Comparison of ENCODE assay signal across 1 cellular context in the genomic region with DNA sequence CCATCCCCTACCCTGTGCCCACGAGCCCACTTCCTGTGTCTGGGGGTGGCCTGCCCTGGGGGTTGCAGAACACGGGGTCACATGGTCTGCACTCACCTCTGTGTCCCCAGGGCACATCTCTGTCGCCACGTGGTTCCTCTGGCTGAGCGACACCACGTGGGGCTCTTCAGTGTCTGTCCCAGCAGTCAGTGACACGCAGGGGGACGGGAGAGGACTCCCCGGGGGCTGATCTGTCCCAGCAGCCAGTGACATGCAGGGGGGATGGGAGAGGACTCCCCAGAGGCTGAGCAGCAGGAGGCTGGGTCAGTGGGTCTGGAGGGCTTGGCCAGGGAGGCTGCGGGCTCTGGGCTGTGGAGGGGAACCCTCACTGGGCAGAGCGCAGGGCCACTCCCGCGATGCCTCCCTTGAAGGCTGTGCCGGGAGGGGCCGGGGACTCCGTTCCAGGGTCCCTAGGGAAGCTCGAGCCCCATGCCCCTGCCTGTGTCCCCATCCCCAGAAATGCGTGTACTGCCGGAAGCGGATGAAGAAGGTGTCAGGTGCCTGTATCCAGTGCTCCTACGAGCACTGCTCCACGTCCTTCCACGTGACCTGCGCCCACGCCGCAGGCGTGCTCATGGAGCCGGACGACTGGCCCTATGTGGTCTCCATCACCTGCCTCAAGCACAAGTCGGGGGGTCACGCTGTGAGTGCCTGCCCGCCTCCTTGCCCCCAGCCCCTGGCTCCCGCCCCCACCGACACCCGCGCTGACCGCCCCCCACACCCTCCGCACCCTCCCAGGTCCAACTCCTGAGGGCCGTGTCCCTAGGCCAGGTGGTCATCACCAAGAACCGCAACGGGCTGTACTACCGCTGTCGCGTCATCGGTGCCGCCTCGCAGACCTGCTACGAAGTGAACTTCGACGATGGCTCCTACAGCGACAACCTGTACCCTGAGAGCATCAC.
TF ChIP-seq lines count a peak whose summit lies in the region.

No MANE protein-coding gene starts in this region.

TF ChIP-seq in K562, 482 proteins besides CTCF, POLR2A, EP300 and RAD21:
- TF ChIP-seq ZNF445 (CRISPR knock-in tag; IDR thresholded peaks at IDR 0.05; ENCODE audit: low read depth): no peak
- TF ChIP-seq ZBTB2 (IDR thresholded peaks at IDR 0.05): no peak
- TF ChIP-seq RBM22 (IDR thresholded peaks at IDR 0.05; ENCODE audit: low read depth, low read length, poor library complexity, severe bottlenecking): peak; percentile 57
- no peak for TF ChIP-seq PRDM10 (IDR thresholded peaks at IDR 0.05; ENCODE audit: partially characterized antibody)
- no peak for TF ChIP-seq HIVEP1 (CRISPR knock-in tag; IDR thresholded peaks at IDR 0.05)
